27 cellular contexts compared by ENCODE assay signal in genomic region chr9:130996672-130997394, GRCh38. TPM values are rescaled to one million over a fixed set of nuclear protein-coding genes. Genes with fewer than 3 reads are reported as not detected.
"Had no signal": no experiment of that assay in that cellular context is flagged by ENCODE, and none has a peak within 500 bp of the region (broad histone marks: within the 10 kb centered on the region; RNA-seq: fewer than 3 reads in every experiment).

No MANE protein-coding gene starts in this region.

- H3K27ac Mint-ChIP-seq: activated CD8-positive, alpha-beta T cell treated with anti-CD3 and anti-CD28 coated beads, Interleukin-2, amount 10 ng/mL, durations not matched to agents 7 days and 5 days; activated naive CD8-positive, alpha-beta T cell treated with anti-CD3 and anti-CD28 coated beads, Interleukin-2, amount 10 ng/mL, durations not matched to agents 7 days and 5 days; T-helper 1 cell treated with Interleukin-12 subunit alpha and Interleukin-12 subunit beta and Interleukin-4 antibody, amounts not matched to agents 30 μg/mL and 1 μg/mL, for 36 hours; WTC11 had no signal

- H3K9me3 ChIP-seq: adrenal gland, MG63, SJSA1 had no signal

- H3K4me3 ChIP-seq: adrenal gland, MG63, SJSA1 had no signal

- H3K36me3 Mint-ChIP-seq: activated naive CD8-positive, alpha-beta T cell treated with anti-CD3 and anti-CD28 coated beads, Interleukin-2, amount 10 ng/mL, durations not matched to agents 7 days and 5 days; WTC11 had no signal

- DNase-seq: activated CD4-positive, alpha-beta T cell treated with anti-CD3 and anti-CD28 coated beads for 48 hours; activated CD4-positive, alpha-beta T cell treated with anti-CD3 and anti-CD28 coated beads, Interleukin-2, amount 50 U/mL, for 4 hours; activated CD4-positive, CD25-positive, alpha-beta regulatory T cell treated with anti-CD3 and anti-CD28 coated beads, Interleukin-2, amount 50 U/mL, for 72 hours; activated CD8-positive, alpha-beta memory T cell treated with anti-CD3 and anti-CD28 coated beads, Interleukin-2, amount 50 U/mL, for 48 hours; activated CD8-positive, alpha-beta T cell treated with anti-CD3 and anti-CD28 coated beads, Interleukin-2, amount 10 ng/mL, durations not matched to agents 7 days and 5 days; activated naive CD4-positive, alpha-beta T cell treated with anti-CD3 and anti-CD28 coated beads, Interleukin-2, amount 50 U/mL, for 16 hours; activated naive CD8-positive, alpha-beta T cell treated with anti-CD3 and anti-CD28 coated beads, Interleukin-2, amount 10 ng/mL, durations not matched to agents 7 days and 5 days; activated T-cell treated with anti-CD3 and anti-CD28 coated beads, Interleukin-2, amount 50 U/mL, for 1 hour; adrenal gland; anterior cingulate cortex; cerebellar nuclear complex; MG63; MV-4-11; NCI-H1092 treated with DMSO at 0.1 percent for 48 hours; NCI-H1417 treated with DMSO at 0.1 percent for 48 hours; NCI-H1694; NCI-H2029 treated with DMSO at 0.1 percent for 48 hours; NCI-H345; NCI-H510A; NCI-H526 treated with DMSO at 0.1 percent for 48 hours; PC-3; SHP77 had no signal

- H3K36me3 ChIP-seq: adrenal gland, MG63, SJSA1 had no signal

- H3K27me3 ChIP-seq: adrenal gland, MG63 had no signal

- ATAC-seq: activated CD8-positive, alpha-beta T cell treated with anti-CD3 and anti-CD28 coated beads, Interleukin-2, amount 10 ng/mL, durations not matched to agents 7 days and 5 days; PC-3; SK-N-SH treated with all-trans-retinoic acid at 6 μM for 48 hours; WTC11 had no signal

- H3K27ac ChIP-seq: adrenal gland, SJSA1 had no signal

- H3K9me3 Mint-ChIP-seq: activated naive CD8-positive, alpha-beta T cell treated with anti-CD3 and anti-CD28 coated beads, Interleukin-2, amount 10 ng/mL, durations not matched to agents 7 days and 5 days; T-helper 1 cell treated with Interleukin-12 subunit alpha and Interleukin-12 subunit beta and Interleukin-4 antibody, amounts not matched to agents 30 μg/mL and 1 μg/mL, for 36 hours; WTC11 had no signal

- H3K4me3 Mint-ChIP-seq: activated CD8-positive, alpha-beta T cell treated with anti-CD3 and anti-CD28 coated beads, Interleukin-2, amount 10 ng/mL, durations not matched to agents 7 days and 5 days; activated naive CD8-positive, alpha-beta T cell treated with anti-CD3 and anti-CD28 coated beads, Interleukin-2, amount 10 ng/mL, durations not matched to agents 7 days and 5 days; T-helper 1 cell treated with Interleukin-12 subunit alpha and Interleukin-12 subunit beta and Interleukin-4 antibody, amounts not matched to agents 30 μg/mL and 1 μg/mL, for 36 hours; WTC11 had no signal

- FAIRE-seq: RCC 7860 had no signal

RNA-seq across cellular contexts. Expression of gene LAMC3, which starts 12.1 kb away (rescaled TPM):
- total RNA-seq: activated CD8-positive, alpha-beta T cell treated with anti-CD3 and anti-CD28 coated beads, Interleukin-2, amount 10 ng/mL, durations not matched to agents 7 days and 5 days; SJSA1 had no signal

RNA-seq across cellular contexts. Expression of gene FIBCD1, which starts 57.8 kb away (rescaled TPM):
- total RNA-seq: activated CD8-positive, alpha-beta T cell treated with anti-CD3 and anti-CD28 coated beads, Interleukin-2, amount 10 ng/mL, durations not matched to agents 7 days and 5 days; activated naive CD8-positive, alpha-beta T cell treated with anti-CD3 and anti-CD28 coated beads, Interleukin-2, amount 10 ng/mL, durations not matched to agents 7 days and 5 days had no signal
